ENCODE assay signal across 1 cellular context in the genomic region with DNA sequence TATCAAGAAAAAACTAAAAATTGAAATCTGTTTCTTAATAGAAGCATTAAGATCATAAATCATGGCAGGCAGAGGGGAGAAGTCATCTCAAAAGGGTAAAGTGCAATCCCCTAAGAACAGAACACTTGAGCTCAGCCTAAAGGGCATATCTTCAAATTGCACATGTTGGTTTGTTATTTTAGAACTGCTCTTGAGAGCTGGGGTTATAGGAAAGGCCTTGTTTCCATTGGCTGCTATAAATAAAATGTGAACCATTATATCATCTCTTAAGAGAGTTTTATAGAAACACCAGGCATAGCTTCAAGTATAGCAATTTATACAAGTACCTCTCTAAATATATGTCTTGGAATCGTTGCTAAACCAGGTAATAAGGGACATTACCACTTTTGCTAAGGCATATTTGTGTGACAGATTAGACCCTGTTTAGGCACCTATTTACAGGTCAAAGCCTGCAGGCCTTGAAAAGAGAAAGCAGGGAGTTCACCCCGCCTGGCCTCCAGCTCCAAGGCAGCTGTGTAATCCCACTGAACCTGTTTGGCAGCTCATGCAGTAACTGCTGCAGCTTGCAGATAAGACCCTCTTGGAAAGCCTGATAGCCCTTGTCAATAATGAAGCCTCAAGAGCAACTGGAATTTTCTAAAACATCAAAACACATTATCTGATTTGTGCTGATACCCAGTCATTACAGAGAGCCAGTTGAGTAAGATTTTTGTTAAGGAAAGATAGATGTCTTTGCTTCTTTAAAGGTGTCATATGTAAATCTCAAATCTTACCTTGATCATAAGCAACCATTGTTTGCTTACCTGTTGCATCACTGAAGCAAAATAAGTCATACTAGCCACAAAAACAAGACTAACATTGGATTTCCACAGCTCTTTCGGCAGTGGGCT.
A peak's percentile ranks its signal among the peaks of the same experiment; 100 is the strongest.
TF ChIP-seq lines count a peak whose summit lies in the region.

No MANE protein-coding gene starts in this region.

TF ChIP-seq in H1, 55 proteins besides CTCF, POLR2A, EP300 and RAD21:
- TF ChIP-seq SRF (IDR thresholded peaks at IDR 0.05; ENCODE audit: low read depth, low read length) (no peak), CEBPB (IDR thresholded peaks at IDR 0.05; ENCODE audit: low read depth, low read length) (no peak), RNF2 (IDR thresholded peaks at IDR 0.05; ENCODE audit: borderline replicate concordance, low read depth, low read length, missing control alignments, poor library complexity, severe bottlenecking) (no peak), TEAD4 (IDR thresholded peaks at IDR 0.05; ENCODE audit: low read depth, low read length) (peak; percentile 67), CBX8 (IDR thresholded peaks at IDR 0.05; ENCODE audit: borderline replicate concordance, low read depth, low read length) (no peak), JUN (IDR thresholded peaks at IDR 0.05; ENCODE audit: low read depth, low read length) (no peak), RXRA (IDR thresholded peaks at IDR 0.05; ENCODE audit: insufficient read depth, low read depth, low read length) (no peak), BRCA1 (IDR thresholded peaks at IDR 0.05; ENCODE audit: low read depth, low read length) (no peak), HDAC2 (IDR thresholded peaks at IDR 0.05; ENCODE audit: borderline replicate concordance in 1 of 2, low read depth in 2 of 2, low read length in 2 of 2) (0 out of 4 replicates have a peak, but pooled peaks of 1 of the 2 experiments have one; percentile 28), KDM5A (IDR thresholded peaks at IDR 0.05; ENCODE audit: low read length) (no peak), SIRT6 (IDR thresholded peaks at IDR 0.05; ENCODE audit: low read length) (no peak), CTBP2 (IDR thresholded peaks at IDR 0.05; ENCODE audit: borderline replicate concordance, insufficient read depth, insufficient read length, low read length) (no peak), CREB1 (IDR thresholded peaks at IDR 0.05) (no peak), CBX5 (IDR thresholded peaks at IDR 0.05; ENCODE audit: low read depth, low read length) (no peak), SIN3A (conservative IDR thresholded peaks at IDR 0.05 in 1 of 2, IDR thresholded peaks at IDR 0.05 in 1 of 2; ENCODE audit: low read depth in 1 of 2, low read length in 2 of 2) (no peak), TAF1 (IDR thresholded peaks at IDR 0.05; ENCODE audit: low read depth, low read length) (no peak), RBBP5 (IDR thresholded peaks at IDR 0.05; ENCODE audit: borderline replicate concordance, low read depth, low read length) (peak; percentile 99), EZH2 (IDR thresholded peaks at IDR 0.05; ENCODE audit: low read depth, low read length, severe bottlenecking) (no peak), GABPA (IDR thresholded peaks at IDR 0.05; ENCODE audit: borderline replicate concordance, insufficient read depth, low read length) (no peak), SUZ12 (IDR thresholded peaks at IDR 0.05; ENCODE audit: low read length) (no peak), POLR2AphosphoS5 (IDR thresholded peaks at IDR 0.05; ENCODE audit: low read depth, low read length) (peak; percentile 54; the same call in 1 of the 2 replicates), EGR1 (IDR thresholded peaks at IDR 0.05; ENCODE audit: borderline replicate concordance, low read depth, low read length) (no peak), ATF2 (IDR thresholded peaks at IDR 0.05; ENCODE audit: low read length) (peak; percentile 51; the same call in 1 of the 2 replicates), YY1 (IDR thresholded peaks at IDR 0.05; ENCODE audit: low read depth, low read length) (no peak), RFX5 (IDR thresholded peaks at IDR 0.05; ENCODE audit: borderline replicate concordance, low read depth, low read length) (no peak), BCL11A (IDR thresholded peaks at IDR 0.05; ENCODE audit: low read depth in 2 of 2, low read length in 2 of 2) (peak; percentile 38 to 76), TAF7 (optimal IDR thresholded peaks at IDR 0.05; ENCODE audit: borderline replicate concordance, low read depth, low read length) (no peak), SAP30 (IDR thresholded peaks at IDR 0.05; ENCODE audit: insufficient read depth, insufficient replicate concordance, low read length) (no peak), USF2 (IDR thresholded peaks at IDR 0.05; ENCODE audit: low read length) (no peak), BACH1 (IDR thresholded peaks at IDR 0.05; ENCODE audit: low read length) (no peak), ASH2L (IDR thresholded peaks at IDR 0.05; ENCODE audit: low read length) (peak; percentile 100), SP2 (IDR thresholded peaks at IDR 0.05; ENCODE audit: low read length) (no peak), SP1 (IDR thresholded peaks at IDR 0.05; ENCODE audit: low read depth, low read length) (peak; percentile 98), TCF12 (IDR thresholded peaks at IDR 0.05; ENCODE audit: low read depth, low read length) (peak; percentile 96), NANOG (IDR thresholded peaks at IDR 0.05; ENCODE audit: insufficient read depth, low read depth, low read length, poor library complexity, severe bottlenecking) (peak; percentile 24), SP4 (IDR thresholded peaks at IDR 0.05; ENCODE audit: low read length) (no peak), JUND (IDR thresholded peaks at IDR 0.05; ENCODE audit: low read length) (no peak), CHD2 (IDR thresholded peaks at IDR 0.05; ENCODE audit: low read length) (0 out of 2 replicates have a peak, but pooled peaks have one; percentile 41)
- TF ChIP-seq, protein P1, sequence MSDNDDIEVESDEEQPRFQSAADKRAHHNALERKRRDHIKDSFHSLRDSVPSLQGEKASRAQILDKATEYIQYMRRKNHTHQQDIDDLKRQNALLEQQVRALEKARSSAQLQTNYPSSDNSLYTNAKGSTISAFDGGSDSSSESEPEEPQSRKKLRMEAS (IDR thresholded peaks at IDR 0.05) = peak; percentile 55; the same call in 1 of the 2 replicates
- TF ChIP-seq, protein P2, sequence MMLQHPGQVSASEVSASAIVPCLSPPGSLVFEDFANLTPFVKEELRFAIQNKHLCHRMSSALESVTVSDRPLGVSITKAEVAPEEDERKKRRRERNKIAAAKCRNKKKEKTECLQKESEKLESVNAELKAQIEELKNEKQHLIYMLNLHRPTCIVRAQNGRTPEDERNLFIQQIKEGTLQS (IDR thresholded peaks at IDR 0.05; ENCODE audit: insufficient read depth, low read depth, low read length) = no peak
TF ChIP-seq in H1: peak in this region for 12.
